Comparison of ENCODE assay signal across 18 cellular contexts in genomic region chr3:128402998-128403397, GRCh38.
DNase-seq lines count a peak whose midpoint lies in the region; ATAC-seq and TF ChIP-seq lines count a peak whose summit lies in the region.
"Had no signal": no experiment of that assay in that cellular context is flagged by ENCODE, and none has a peak within 500 bp of the region (broad histone marks: within the 10 kb centered on the region; RNA-seq: fewer than 3 reads in every experiment).

No MANE protein-coding gene starts in this region.

- no peaks in the 10 kb centered on the region for H3K9me3 ChIP-seq in body of pancreas

- H3K27me3 ChIP-seq in body of pancreas, result no peaks in the 10 kb centered on the region

- H3K36me3 ChIP-seq in body of pancreas (replicated peaks in 1 of 2; ENCODE audit: insufficient read depth in 1 of 2, low read depth in 2 of 2) (no peaks in the 10 kb centered on the region), urinary bladder (ENCODE audit: insufficient read depth) (no peaks in the 10 kb centered on the region)

- H3K27ac ChIP-seq in body of pancreas (peak overlapping the region; percentile 44 to 84 (median 66)), urinary bladder (ENCODE audit: low read depth) (peak overlapping the region; percentile 28)

- DNase-seq in NCI-H345 (lab: John Stamatoyannopoulos, UW), result peak; percentile 11
- DNase-seq in NCI-H345 treated with DMSO at 0.1 percent for 48 hours (lab: John Stamatoyannopoulos, UW; ENCODE audit: unreplicated experiment), result no peak
- peak; percentile 89 for DNase-seq in NCI-H146 (lab: John Stamatoyannopoulos, UW)
- peak in 3 of 4 donors; percentile 50 to 71 (median 54) for DNase-seq in body of pancreas
- DNase-seq in midbrain (lab: John Stamatoyannopoulos, UW), result no peak
- DNase-seq: KG1, NCI-H1092, NCI-H1694 treated with DMSO at 0.1 percent for 48 hours, NCI-H2081 treated with DMSO at 0.1 percent for 48 hours, NCI-H2227 treated with DMSO at 0.1 percent for 48 hours, NCI-H524, NCI-H82, Right ventricle myocardium superior, T-helper 2 cell had no signal

- intact Hi-C loops in body of pancreas (cut with DNase I), result no loop called here

- peaks cover 48% of the 10 kb centered on the region for H3K4me1 ChIP-seq in body of pancreas
- H3K4me1 ChIP-seq in urinary bladder (ENCODE audit: insufficient read depth), result peaks cover 2% of the 10 kb centered on the region

- no peak for TF ChIP-seq POLR2A in body of pancreas (IDR thresholded peaks at IDR 0.05)

- no peak for TF ChIP-seq CTCF in body of pancreas (IDR thresholded peaks at IDR 0.05)

- H3K4me3 ChIP-seq in body of pancreas (no peak overlapping the region), urinary bladder (ENCODE audit: low read depth, low read length) (no peak overlapping the region)
- H3K4me3 ChIP-seq: GM23338 had no signal

- peak; percentile 22 for ATAC-seq in body of pancreas
- ATAC-seq in GM19328 (IDR thresholded peaks at IDR 0.05; ENCODE audit: unreplicated experiment), result no peak
- ATAC-seq: GM23338, HCT116 had no signal

- 42 to 43% methylated on average over 6 of the region's 6 CpGs for WGBS in body of pancreas, 2 donors
- 93% methylated on average over 6 of the region's 6 CpGs for WGBS in urinary bladder

Comparison
In these comparisons a context has a peak if more than half of its experiments do, and no peak if none do; other contexts are left out.
1. DNase-seq: peak in NCI-H345 (single experiment), NCI-H146 (single experiment) and body of pancreas (3 of 4); none in NCI-H345 treated with DMSO at 0.1 percent for 48 hours (single experiment) and midbrain (single experiment).